In the genomic region with DNA sequence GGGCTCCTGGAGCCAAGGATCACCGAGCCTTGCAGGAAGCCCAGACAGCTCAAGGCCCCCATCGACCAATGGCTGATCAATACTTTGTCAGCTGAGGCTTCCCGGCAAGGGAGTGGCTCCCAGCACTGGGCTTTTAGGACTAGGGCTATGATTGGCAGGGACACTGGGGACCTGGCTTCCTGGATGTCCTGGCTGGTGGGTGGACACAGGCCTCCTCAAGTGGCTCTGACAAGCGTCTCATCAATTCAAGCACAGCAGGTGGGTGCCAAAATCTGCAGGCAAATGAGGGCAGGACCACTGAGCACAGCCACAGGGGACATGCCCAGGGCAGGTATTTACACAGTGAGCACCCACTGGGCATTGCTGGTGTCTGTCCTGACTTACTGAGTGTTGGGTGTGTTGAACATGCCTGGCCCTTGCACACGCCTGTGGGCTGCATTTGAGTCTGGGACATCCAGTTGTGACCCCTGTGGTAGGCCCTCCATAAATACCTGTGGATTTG, we compare ENCODE assay signal across 13 cellular contexts.
DNase-seq lines count a peak whose midpoint lies in the region; ATAC-seq and TF ChIP-seq lines count a peak whose summit lies in the region.
"Had no signal": no experiment of that assay in that cellular context is flagged by ENCODE, and none has a peak within 500 bp of the region (broad histone marks: within the 10 kb centered on the region; RNA-seq: fewer than 3 reads in every experiment).

No MANE protein-coding gene starts in this region.

- H3K9me3 Mint-ChIP-seq in WTC11, result no peaks in the 10 kb centered on the region
- no peaks in the 10 kb centered on the region for H3K9me3 Mint-ChIP-seq in activated T-cell treated with anti-CD3 and anti-CD28 coated beads, Interleukin-2, amount 50 U/mL, for 4 hours
- H3K9me3 Mint-ChIP-seq: CD4-positive, CD25-positive, alpha-beta regulatory T cell had no signal

- TF ChIP-seq CTCF in WTC11 (IDR thresholded peaks at IDR 0.05), result no peak

- no peak overlapping the region for H3K4me3 Mint-ChIP-seq in WTC11
- H3K4me3 Mint-ChIP-seq in activated T-cell treated with anti-CD3 and anti-CD28 coated beads, Interleukin-2, amount 50 U/mL, for 4 hours, result no peak overlapping the region
- H3K4me3 Mint-ChIP-seq: CD4-positive, CD25-positive, alpha-beta regulatory T cell had no signal

- POLR2A ChIA-PET in WTC11 (lab: Charles Lee), result no interaction called here

- CTCF ChIA-PET in WTC11 (lab: Charles Lee), result no interaction called here

- no peaks in the 10 kb centered on the region for H3K27me3 Mint-ChIP-seq in WTC11 (ENCODE audit: low read depth)
- H3K27me3 Mint-ChIP-seq in activated T-cell treated with anti-CD3 and anti-CD28 coated beads, Interleukin-2, amount 50 U/mL, for 4 hours (ENCODE audit: low read depth), result peaks cover 6% of the 10 kb centered on the region
- H3K27me3 Mint-ChIP-seq: CD4-positive, CD25-positive, alpha-beta regulatory T cell had no signal

- no peak for ATAC-seq in Right ventricle myocardium superior (ENCODE audit: poor library complexity)
- ATAC-seq in left cardiac atrium, result no peak
- no peak for ATAC-seq in WTC11
- ATAC-seq in activated T-cell treated with anti-CD3 and anti-CD28 coated beads, Interleukin-2, amount 50 U/mL, for 4 hours, result no peak
- ATAC-seq in GM18873 (IDR thresholded peaks at IDR 0.05; ENCODE audit: low FRiP score, unreplicated experiment), result no peak
- ATAC-seq: HCT116 had no signal

- H3K27ac Mint-ChIP-seq in WTC11, result no peak overlapping the region
- H3K27ac Mint-ChIP-seq: CD4-positive, CD25-positive, alpha-beta regulatory T cell had no signal

- intact Hi-C loops in Right ventricle myocardium superior (cut with DNase I) (no loop called here), left cardiac atrium (cut with DNase I) (no loop called here)

- no peaks in the 10 kb centered on the region for H3K36me3 Mint-ChIP-seq in WTC11
- H3K36me3 Mint-ChIP-seq in activated T-cell treated with anti-CD3 and anti-CD28 coated beads, Interleukin-2, amount 50 U/mL, for 4 hours (ENCODE audit: insufficient read depth), result no peaks in the 10 kb centered on the region
- H3K36me3 Mint-ChIP-seq: CD4-positive, CD25-positive, alpha-beta regulatory T cell had no signal

- DNase-seq in Right ventricle myocardium superior (peak; percentile 15), left cardiac atrium (no peak), WTC11 (ENCODE audit: low spot score) (no peak), mucosa of gallbladder (ENCODE audit: low spot score) (peak; percentile 31), LoVo (ENCODE audit: low spot score) (no peak)
- no peak for DNase-seq in activated T-cell treated with anti-CD3 and anti-CD28 coated beads, Interleukin-2, amount 50 U/mL, for 4 hours
- DNase-seq: ACHN; Calu3; CD4-positive, CD25-positive, alpha-beta regulatory T cell; DMS 273 treated with DMSO at 0.1 percent for 48 hours; IMR-90 had no signal

- no peaks in the 10 kb centered on the region for H3K4me1 Mint-ChIP-seq in WTC11
- H3K4me1 Mint-ChIP-seq in activated T-cell treated with anti-CD3 and anti-CD28 coated beads, Interleukin-2, amount 50 U/mL, for 4 hours (ENCODE audit: low read depth), result no peaks in the 10 kb centered on the region
- H3K4me1 Mint-ChIP-seq: CD4-positive, CD25-positive, alpha-beta regulatory T cell had no signal

TF ChIP-seq in WTC11, 78 proteins besides CTCF, POLR2A, EP300 and RAD21:
- TF ChIP-seq, protein P1, sequence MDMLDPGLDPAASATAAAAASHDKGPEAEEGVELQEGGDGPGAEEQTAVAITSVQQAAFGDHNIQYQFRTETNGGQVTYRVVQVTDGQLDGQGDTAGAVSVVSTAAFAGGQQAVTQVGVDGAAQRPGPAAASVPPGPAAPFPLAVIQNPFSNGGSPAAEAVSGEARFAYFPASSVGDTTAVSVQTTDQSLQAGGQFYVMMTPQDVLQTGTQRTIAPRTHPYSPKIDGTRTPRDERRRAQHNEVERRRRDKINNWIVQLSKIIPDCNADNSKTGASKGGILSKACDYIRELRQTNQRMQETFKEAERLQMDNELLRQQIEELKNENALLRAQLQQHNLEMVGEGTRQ (CRISPR knock-in tag; IDR thresholded peaks at IDR 0.05), result 0 out of 2 replicates have a peak, but pooled peaks have one; percentile 15
- TF ChIP-seq GTF2I (CRISPR knock-in tag; conservative IDR thresholded peaks at IDR 0.05), result no peak

Comparison
In these comparisons a context has a peak if more than half of its experiments do, and no peak if none do; other contexts are left out.
1. DNase-seq: peak in Right ventricle myocardium superior (single experiment) and mucosa of gallbladder (single experiment); none in left cardiac atrium (single experiment), WTC11 (single experiment), activated T-cell treated with anti-CD3 and anti-CD28 coated beads, Interleukin-2, amount 50 U/mL, for 4 hours (single experiment) and LoVo (single experiment).